Comparison of ENCODE assay signal across 8 cellular contexts in genomic region chr3:153052096-153052460, GRCh38.
DNase-seq lines count a peak whose midpoint lies in the region; ATAC-seq and TF ChIP-seq lines count a peak whose summit lies in the region.

No MANE protein-coding gene starts in this region.

- H3K9me3 Mint-ChIP-seq in Calu3 (ENCODE audit: low read depth, unreplicated experiment): no peaks in the 10 kb centered on the region
- H3K9me3 Mint-ChIP-seq in dendritic cell treated with granulocyte-macrophage colony-stimulating factor and Interleukin-4, amounts not matched to agents 40 ng/mL and 50 ng/mL, for 4 days: no peaks in the 10 kb centered on the region

- intact Hi-C loops in Calu3 (cut with micrococcal nuclease; ENCODE audit: unreplicated experiment): loop anchor here (1.0 to 2.0 kb wide), 2 partner anchors 39 to 86 kb away; no protein-coding TSS in a partner anchor
- intact Hi-C loops in dendritic cell treated with granulocyte-macrophage colony-stimulating factor and Interleukin-4, amounts not matched to agents 40 ng/mL and 50 ng/mL, for 4 days (cut with micrococcal nuclease): no loop called here

- CTCF ChIA-PET in Calu3 (lab: Charles Lee): interaction anchor here (0.6 to 2.0 kb wide), 8 partner anchors 9 to 233 kb away, joined by 3 to 27 read pairs (median 4); partner anchors contain the start of gene RAP2B

- ATAC-seq in GM21619 (IDR thresholded peaks at IDR 0.05; ENCODE audit: unreplicated experiment): no peak

- TF ChIP-seq CTCF in Calu3 (IDR thresholded peaks at IDR 0.05; ENCODE audit: unreplicated experiment) (no peak), NB4 (IDR thresholded peaks at IDR 0.05; ENCODE audit: low read depth, low read length) (no peak), WERI-Rb-1 (IDR thresholded peaks at IDR 0.05; ENCODE audit: low read depth, low read length) (no peak)

- H3K4me3 Mint-ChIP-seq in Calu3 (ENCODE audit: low read depth, unreplicated experiment): peak overlapping the region; percentile 63
- H3K4me3 Mint-ChIP-seq in dendritic cell treated with granulocyte-macrophage colony-stimulating factor and Interleukin-4, amounts not matched to agents 40 ng/mL and 50 ng/mL, for 4 days: no peak overlapping the region

- H3K27ac Mint-ChIP-seq in Calu3 (ENCODE audit: unreplicated experiment): peak overlapping the region; percentile 100
- H3K27ac Mint-ChIP-seq in dendritic cell treated with granulocyte-macrophage colony-stimulating factor and Interleukin-4, amounts not matched to agents 40 ng/mL and 50 ng/mL, for 4 days: peak overlapping the region; percentile 73

- H3K9me3 ChIP-seq in WERI-Rb-1 (ENCODE audit: severe bottlenecking): no peaks in the 10 kb centered on the region

- no peaks in the 10 kb centered on the region for H3K27me3 Mint-ChIP-seq in Calu3 (ENCODE audit: unreplicated experiment)
- H3K27me3 Mint-ChIP-seq in dendritic cell treated with granulocyte-macrophage colony-stimulating factor and Interleukin-4, amounts not matched to agents 40 ng/mL and 50 ng/mL, for 4 days: no peaks in the 10 kb centered on the region

- peak; percentile 86 for DNase-seq in Calu3
- peak; percentile 65 for DNase-seq in NB4 (ENCODE audit: low read depth)
- DNase-seq in non-pigmented ciliary epithelial cell (ENCODE audit: low read depth): peak; percentile 85
- no peak for DNase-seq in WERI-Rb-1
- DNase-seq in NCI-H2081 treated with DMSO at 0.1 percent for 48 hours (lab: John Stamatoyannopoulos, UW): no peak
- no peak for DNase-seq in ecto neural progenitor cell (ENCODE audit: low spot score)

- no peaks in the 10 kb centered on the region for H3K36me3 ChIP-seq in WERI-Rb-1

- H3K4me1 Mint-ChIP-seq in Calu3 (ENCODE audit: low read depth, unreplicated experiment): peaks cover 49% of the 10 kb centered on the region
- H3K4me1 Mint-ChIP-seq in dendritic cell treated with granulocyte-macrophage colony-stimulating factor and Interleukin-4, amounts not matched to agents 40 ng/mL and 50 ng/mL, for 4 days (ENCODE audit: low read depth): peaks cover 17% of the 10 kb centered on the region

- H3K4me3 ChIP-seq in NB4 (ENCODE audit: low read depth, low read length): no peak overlapping the region
- H3K4me3 ChIP-seq in WERI-Rb-1 (ENCODE audit: low read depth, low read length): no peak overlapping the region

- BruUV-seq in Calu3 (replicated peaks; lab: Mats Ljungman, UMichigan): no TSS peak

- TF ChIP-seq POLR2A in NB4 (IDR thresholded peaks at IDR 0.05; ENCODE audit: extremely low read depth, insufficient read length): no peak

- H3K27ac ChIP-seq in WERI-Rb-1: no peak overlapping the region

- H3K36me3 Mint-ChIP-seq in Calu3 (ENCODE audit: insufficient read depth, unreplicated experiment): peaks cover 31% of the 10 kb centered on the region
- H3K36me3 Mint-ChIP-seq in dendritic cell treated with granulocyte-macrophage colony-stimulating factor and Interleukin-4, amounts not matched to agents 40 ng/mL and 50 ng/mL, for 4 days (ENCODE audit: low read depth): no peaks in the 10 kb centered on the region

- H3K27me3 ChIP-seq in WERI-Rb-1 (ENCODE audit: insufficient read depth, low read depth, severe bottlenecking): no peaks in the 10 kb centered on the region

Comparison
In these comparisons a context has a peak if more than half of its experiments do, and no peak if none do; other contexts are left out.
1. DNase-seq: peak in Calu3 (single experiment), NB4 (single experiment) and non-pigmented ciliary epithelial cell (single experiment); none in WERI-Rb-1 (single experiment), NCI-H2081 treated with DMSO at 0.1 percent for 48 hours (single experiment) and ecto neural progenitor cell (single experiment).